ENCODE assay signal across 31 cellular contexts in the genomic region with DNA sequence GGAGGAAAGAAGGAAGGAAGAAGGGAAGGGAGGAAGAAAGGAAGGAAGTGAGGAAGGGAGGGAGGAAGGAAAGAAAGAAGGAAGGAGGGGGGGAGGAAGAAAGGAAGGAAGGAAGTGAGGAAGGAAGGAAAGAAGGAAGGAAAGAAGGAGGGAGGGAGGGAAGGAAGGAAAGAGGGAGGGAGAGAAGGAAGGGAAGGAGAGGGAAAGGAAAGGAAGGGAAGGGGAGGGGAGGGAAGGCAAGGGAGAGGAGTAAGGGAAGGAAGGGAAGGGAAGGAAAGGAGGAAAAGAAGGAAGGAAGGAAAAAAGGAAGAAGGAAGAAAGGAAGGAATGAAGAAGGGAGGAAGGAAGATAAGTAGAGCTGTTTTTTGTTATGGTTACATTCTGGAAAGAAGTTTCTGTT.
"Had no signal": no experiment of that assay in that cellular context is flagged by ENCODE, and none has a peak within 500 bp of the region (broad histone marks: within the 10 kb centered on the region; RNA-seq: fewer than 3 reads in every experiment).

No MANE protein-coding gene starts in this region.

- DNase-seq: naive thymus-derived CD8-positive, alpha-beta T cell; occipital lobe; ovary; posterior cingulate gyrus; psoas muscle; right cardiac atrium; spleen; stimulated activated CD4-positive, alpha-beta T cell treated with anti-CD3 and anti-CD28 coated beads, Interleukin-12 subunit alpha, Interleukin-12 subunit beta, amount 100 ng/mL, for 4 hours; stimulated activated CD4-positive, alpha-beta T cell treated with anti-CD3 and anti-CD28 coated beads, Interleukin-1b, Interleukin-23, amount 100 ng/mL, for 48 hours; stimulated activated CD4-positive, alpha-beta T cell treated with anti-CD3 and anti-CD28 coated beads, Interleukin-4, amount 100 ng/mL, for 1 hour; stimulated activated CD4-positive, alpha-beta T cell treated with anti-CD3 and anti-CD28 coated beads, Interleukin-4, amount 100 ng/mL, for 4 hours; stimulated activated CD8-positive, alpha-beta memory T cell treated with anti-CD3 and anti-CD28 coated beads, Interleukin-4, amount 100 ng/mL, for 48 hours; stimulated activated naive CD4-positive, alpha-beta T cell; stimulated activated naive CD8-positive, alpha-beta T cell treated with anti-CD3 and anti-CD28 coated beads, Interleukin-15, amount 100 ng/mL, for 72 hours; stimulated activated naive CD8-positive, alpha-beta T cell treated with anti-CD3 and anti-CD28 coated beads, Interleukin-15, Interleukin-2, amounts not matched to agents 100 U/mL and 50 U/mL, for 24 hours; substantia nigra; testis; tibial artery; transverse colon; upper lobe of right lung; uterus had no signal

- H3K9ac ChIP-seq: neural progenitor cell, parathyroid adenoma had no signal

- ATAC-seq: naive thymus-derived CD8-positive, alpha-beta T cell; natural killer cell treated with Interleukin-12 subunit alpha and Interleukin-12 subunit beta and Interleukin-15 and Interleukin-18, amount 100 ng/mL, for 72 hours; psoas muscle; right cardiac atrium; sciatic nerve; stimulated activated memory B cell treated with anti-CD40 and anti-IgM and Interleukin-4, amounts not matched to agents 10 μg/mL and 1 μg/mL and 100 μg/mL, for 72 hours; stimulated activated naive CD8-positive, alpha-beta T cell treated with anti-CD3 and anti-CD28 coated beads, Interleukin-15, amount 100 ng/mL, for 72 hours; stimulated activated naive CD8-positive, alpha-beta T cell treated with anti-CD3 and anti-CD28 coated beads, Interleukin-15, Interleukin-2, amounts not matched to agents 100 U/mL and 50 U/mL, for 24 hours; upper lobe of right lung had no signal

- H3K79me2 ChIP-seq: parathyroid adenoma had no signal

- H3K27me3 Mint-ChIP-seq: natural killer cell treated with Interleukin-12 subunit alpha and Interleukin-12 subunit beta and Interleukin-15 and Interleukin-18, amount 100 ng/mL, for 72 hours; stimulated activated memory B cell treated with anti-CD40 and anti-IgM and Interleukin-4, amounts not matched to agents 10 μg/mL and 1 μg/mL and 100 μg/mL, for 72 hours; stimulated activated naive CD8-positive, alpha-beta T cell treated with anti-CD3 and anti-CD28 coated beads, Interleukin-15, amount 100 ng/mL, for 72 hours had no signal

- H3K36me3 Mint-ChIP-seq: naive thymus-derived CD8-positive, alpha-beta T cell; natural killer cell treated with Interleukin-12 subunit alpha and Interleukin-12 subunit beta and Interleukin-15 and Interleukin-18, amount 100 ng/mL, for 72 hours; neural progenitor cell; stimulated activated memory B cell treated with anti-CD40 and anti-IgM and Interleukin-4, amounts not matched to agents 10 μg/mL and 1 μg/mL and 100 μg/mL, for 72 hours; type B pancreatic cell had no signal

- H3K4me1 Mint-ChIP-seq: naive thymus-derived CD8-positive, alpha-beta T cell; stimulated activated memory B cell treated with anti-CD40 and anti-IgM and Interleukin-4, amounts not matched to agents 10 μg/mL and 1 μg/mL and 100 μg/mL, for 72 hours; stimulated activated naive CD8-positive, alpha-beta T cell treated with anti-CD3 and anti-CD28 coated beads, Interleukin-15, amount 100 ng/mL, for 72 hours had no signal

- H3K4me3 Mint-ChIP-seq: naive thymus-derived CD8-positive, alpha-beta T cell; natural killer cell treated with Interleukin-12 subunit alpha and Interleukin-12 subunit beta and Interleukin-15 and Interleukin-18, amount 100 ng/mL, for 72 hours; neural progenitor cell; stimulated activated memory B cell treated with anti-CD40 and anti-IgM and Interleukin-4, amounts not matched to agents 10 μg/mL and 1 μg/mL and 100 μg/mL, for 72 hours; stimulated activated naive CD8-positive, alpha-beta T cell treated with anti-CD3 and anti-CD28 coated beads, Interleukin-15, amount 100 ng/mL, for 72 hours; type B pancreatic cell had no signal

- H3K4me2 ChIP-seq: neural progenitor cell, smooth muscle cell had no signal

- H3K36me3 ChIP-seq: neural progenitor cell, ovary, spleen, suprapubic skin, tibial artery, transverse colon, upper lobe of right lung, uterus had no signal

- H3K9me3 Mint-ChIP-seq: neural progenitor cell, type B pancreatic cell had no signal

- H3K4me1 ChIP-seq: parathyroid adenoma, psoas muscle, spleen, suprapubic skin, testis, tibial artery, transverse colon, upper lobe of right lung, uterus had no signal

- H3K4me3 ChIP-seq: neural progenitor cell, ovary, psoas muscle, skin epidermis, smooth muscle cell, spleen, suprapubic skin, testis, tibial artery, transverse colon, upper lobe of right lung, uterus had no signal

- H3K9me3 ChIP-seq: ovary, psoas muscle, suprapubic skin, testis, tibial artery, transverse colon, upper lobe of right lung, uterus had no signal

- H3K27me3 ChIP-seq: neural progenitor cell, ovary, spleen, suprapubic skin, testis, tibial artery, transverse colon, upper lobe of right lung, uterus had no signal

- H3K27ac Mint-ChIP-seq: naive thymus-derived CD8-positive, alpha-beta T cell; natural killer cell treated with Interleukin-12 subunit alpha and Interleukin-12 subunit beta and Interleukin-15 and Interleukin-18, amount 100 ng/mL, for 72 hours; neural progenitor cell; progenitor cell of endocrine pancreas; stimulated activated memory B cell treated with anti-CD40 and anti-IgM and Interleukin-4, amounts not matched to agents 10 μg/mL and 1 μg/mL and 100 μg/mL, for 72 hours; stimulated activated naive CD8-positive, alpha-beta T cell treated with anti-CD3 and anti-CD28 coated beads, Interleukin-15, amount 100 ng/mL, for 72 hours; type B pancreatic cell had no signal

- H3K27ac ChIP-seq: neural progenitor cell, ovary, parathyroid adenoma, psoas muscle, skin epidermis, spleen, suprapubic skin, testis, tibial artery, transverse colon, upper lobe of right lung, uterus had no signal

- H2AFZ ChIP-seq: neural progenitor cell, parathyroid adenoma had no signal
